9 cellular contexts compared by ENCODE assay signal in the genomic region with DNA sequence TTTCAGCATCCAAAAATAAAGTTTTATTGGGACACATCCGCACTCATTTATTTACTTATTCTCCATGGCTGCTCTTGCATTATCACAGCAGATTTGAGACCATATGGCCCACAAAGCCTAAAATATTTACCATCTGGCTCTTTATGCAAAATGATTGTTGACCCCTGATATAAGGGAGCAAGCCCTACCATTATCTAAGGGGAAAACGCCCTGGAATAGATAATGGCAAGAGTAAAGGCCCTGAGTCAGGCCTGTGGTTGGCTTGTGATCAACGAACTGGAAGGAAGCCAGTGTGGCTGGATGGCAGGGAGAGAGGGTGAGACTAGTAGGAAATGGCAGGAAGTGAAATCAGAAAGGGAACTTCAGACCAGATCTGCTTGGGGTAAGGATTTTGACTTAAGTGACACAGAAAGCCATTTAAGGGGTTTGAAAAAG. TPM values are rescaled to one million over a fixed set of nuclear protein-coding genes. Genes with fewer than 3 reads are reported as not detected.
A peak's percentile ranks its signal among the peaks of the same experiment; 100 is the strongest.
DNase-seq lines count a peak whose midpoint lies in the region; ATAC-seq and TF ChIP-seq lines count a peak whose summit lies in the region.
"Had no signal": no experiment of that assay in that cellular context is flagged by ENCODE, and none has a peak within 500 bp of the region (broad histone marks: within the 10 kb centered on the region; RNA-seq: fewer than 3 reads in every experiment).

No MANE protein-coding gene starts in this region.

- intact Hi-C loops in heart right ventricle (cut with DNase I) = no loop called here

- H3K36me3 ChIP-seq in heart right ventricle (no peaks in the 10 kb centered on the region), WERI-Rb-1 (no peaks in the 10 kb centered on the region)

- peaks cover 19% of the 10 kb centered on the region for H3K27me3 Mint-ChIP-seq in activated CD8-positive, alpha-beta memory T cell treated with anti-CD3 and anti-CD28 coated beads, Interleukin-2, amount 10 ng/mL, durations not matched to agents 7 days and 5 days

- H3K36me3 Mint-ChIP-seq in activated CD8-positive, alpha-beta memory T cell treated with anti-CD3 and anti-CD28 coated beads, Interleukin-2, amount 10 ng/mL, durations not matched to agents 7 days and 5 days = no peaks in the 10 kb centered on the region

- H3K4me3 ChIP-seq in heart right ventricle = no peak overlapping the region
- H3K4me3 ChIP-seq in WERI-Rb-1 (ENCODE audit: low read depth, low read length) = no peak overlapping the region

- DNase-seq in A172 (ENCODE audit: low spot score) (peak; percentile 77), HK-2 (ENCODE audit: unreplicated experiment) (peak; percentile 44), SIG-M5 treated with dmso at 0.1 percent for 504 hours (lab: John Stamatoyannopoulos, UW; ENCODE audit: unreplicated experiment) (peak; percentile 72), heart right ventricle (peak; percentile 24 to 51), WERI-Rb-1 (no peak)
- DNase-seq in stimulated activated CD4-positive, alpha-beta T cell treated with anti-CD3 and anti-CD28 coated beads, Interleukin-1b, Interleukin-23, amount 100 ng/mL, for 48 hours = no peak
- no peak for DNase-seq in stimulated activated naive CD4-positive, alpha-beta T cell (lab: John Stamatoyannopoulos, UW)
- no peak for DNase-seq in activated CD8-positive, alpha-beta memory T cell treated with anti-CD3 and anti-CD28 coated beads, Interleukin-2, amount 10 ng/mL, durations not matched to agents 7 days and 5 days

- no peak for TF ChIP-seq CTCF in heart right ventricle (IDR thresholded peaks at IDR 0.05)
- TF ChIP-seq CTCF in WERI-Rb-1 (IDR thresholded peaks at IDR 0.05; ENCODE audit: low read depth, low read length) = no peak

- H3K27me3 ChIP-seq in heart right ventricle (peaks cover 0 to 15% (median 0%) of the 10 kb centered on the region in 7 donors), WERI-Rb-1 (ENCODE audit: insufficient read depth, low read depth, severe bottlenecking) (no peaks in the 10 kb centered on the region)

- H3K4me3 Mint-ChIP-seq in activated CD8-positive, alpha-beta memory T cell treated with anti-CD3 and anti-CD28 coated beads, Interleukin-2, amount 10 ng/mL, durations not matched to agents 7 days and 5 days = no peak overlapping the region

- peaks cover 0 to 13% (median 0%) of the 10 kb centered on the region in 9 donors for H3K4me1 ChIP-seq in heart right ventricle
- H3K4me1 ChIP-seq: parathyroid adenoma had no signal

- H3K4me1 Mint-ChIP-seq in activated CD8-positive, alpha-beta memory T cell treated with anti-CD3 and anti-CD28 coated beads, Interleukin-2, amount 10 ng/mL, durations not matched to agents 7 days and 5 days = peaks cover 4% of the 10 kb centered on the region

- H3K9me3 Mint-ChIP-seq in activated CD8-positive, alpha-beta memory T cell treated with anti-CD3 and anti-CD28 coated beads, Interleukin-2, amount 10 ng/mL, durations not matched to agents 7 days and 5 days (ENCODE audit: low read depth) = no peaks in the 10 kb centered on the region

- WGBS in heart right ventricle, 2 donors = 44 to 50% methylated on average over 3 of the region's 3 CpGs

- H3K9me3 ChIP-seq in heart right ventricle = no peaks in the 10 kb centered on the region
- no peaks in the 10 kb centered on the region for H3K9me3 ChIP-seq in WERI-Rb-1 (ENCODE audit: severe bottlenecking)

- no peak overlapping the region for H3K27ac Mint-ChIP-seq in activated CD8-positive, alpha-beta memory T cell treated with anti-CD3 and anti-CD28 coated beads, Interleukin-2, amount 10 ng/mL, durations not matched to agents 7 days and 5 days

- CTCF ChIA-PET in activated CD8-positive, alpha-beta memory T cell treated with anti-CD3 and anti-CD28 coated beads, Interleukin-2, amount 10 ng/mL, durations not matched to agents 7 days and 5 days (lab: Charles Lee) = interaction anchor here (1.1 to 9.2 kb wide), 3 partner anchors 14 to 130 kb away, joined by 3 to 216 read pairs (median 5); a partner anchor contains a TSS

- peak in 7 of 8 donors; percentile 43 to 74 (median 55) for ATAC-seq in heart right ventricle
- no peak for ATAC-seq in activated CD8-positive, alpha-beta memory T cell treated with anti-CD3 and anti-CD28 coated beads, Interleukin-2, amount 10 ng/mL, durations not matched to agents 7 days and 5 days

- H3K27ac ChIP-seq in heart right ventricle (peak overlapping the region in 1 of 10 donors; percentile 39), WERI-Rb-1 (no peak overlapping the region)
- H3K27ac ChIP-seq: parathyroid adenoma had no signal

RNA-seq across cellular contexts. Expression of a gene that starts 24.6 kb away (rescaled TPM):
- 19.7 and 23.4 TPM in 2 replicates for total RNA-seq in A172 (2014; rRNA removed; shearing (Covaris generic))
- total RNA-seq in heart right ventricle = 10 to 100 TPM in 1 of 10 donors, 1 to 10 TPM in 9; 4.5 to 18.6 (median 6.9) TPM
- polyA plus RNA-seq in heart right ventricle = 1 to 10 TPM; 6.6 to 9.4 TPM
- total RNA-seq in activated CD8-positive, alpha-beta memory T cell treated with anti-CD3 and anti-CD28 coated beads, Interleukin-2, amount 10 ng/mL, durations not matched to agents 7 days and 5 days = 10 to 100 TPM in 1 of 2 experiments, 1 to 10 TPM in 1; 7.3 to 10.4 TPM

RNA-seq across cellular contexts. Expression of a gene that starts 34.2 kb away (rescaled TPM):
- not detected in 2 replicates for total RNA-seq in A172 (2014; rRNA removed; shearing (Covaris generic))
- total RNA-seq in heart right ventricle = under 1 TPM in 1 of 10 donors, not detected in 9; 0.13 TPM
- polyA plus RNA-seq in heart right ventricle = under 1 TPM in 1 of 2 donors, not detected in 1; 0.04 TPM
- not detected for total RNA-seq in activated CD8-positive, alpha-beta memory T cell treated with anti-CD3 and anti-CD28 coated beads, Interleukin-2, amount 10 ng/mL, durations not matched to agents 7 days and 5 days

Comparison
In these comparisons a context has a peak if more than half of its experiments do, and no peak if none do; other contexts are left out.
1. DNase-seq: peak in A172 (single experiment), HK-2 (single experiment), SIG-M5 treated with dmso at 0.1 percent for 504 hours (single experiment) and heart right ventricle (2 of 2); none in WERI-Rb-1 (single experiment), stimulated activated CD4-positive, alpha-beta T cell treated with anti-CD3 and anti-CD28 coated beads, Interleukin-1b, Interleukin-23, amount 100 ng/mL, for 48 hours (single experiment), stimulated activated naive CD4-positive, alpha-beta T cell (0 of 6) and activated CD8-positive, alpha-beta memory T cell treated with anti-CD3 and anti-CD28 coated beads, Interleukin-2, amount 10 ng/mL, durations not matched to agents 7 days and 5 days (single experiment).